Comparison of ENCODE assay signal across 2 cellular contexts in genomic region chr12:93247313-93248057, GRCh38.
TF ChIP-seq lines count a peak whose summit lies in the region.

No MANE protein-coding gene starts in this region.

TF ChIP-seq in IMR-90, 13 proteins besides CTCF, POLR2A, EP300 and RAD21:
- TF ChIP-seq FOS (IDR thresholded peaks at IDR 0.05; ENCODE audit: low read depth, low read length) = no peak
- TF ChIP-seq RFX5 (IDR thresholded peaks at IDR 0.05; ENCODE audit: low read depth, low read length) = no peak
- TF ChIP-seq NFE2L2 (IDR thresholded peaks at IDR 0.05; ENCODE audit: low read depth, low read length) = no peak
- no peak for TF ChIP-seq USF2 (IDR thresholded peaks at IDR 0.05; ENCODE audit: low read depth, low read length)
- no peak for TF ChIP-seq MXI1 (IDR thresholded peaks at IDR 0.05; ENCODE audit: borderline replicate concordance, low read depth, low read length)
- TF ChIP-seq SMC3 (IDR thresholded peaks at IDR 0.05; ENCODE audit: low read depth, low read length) = no peak
- TF ChIP-seq MAFK (IDR thresholded peaks at IDR 0.05; ENCODE audit: low read depth, low read length) = no peak
- TF ChIP-seq ELK1 (IDR thresholded peaks at IDR 0.05; ENCODE audit: borderline replicate concordance, low read depth, low read length) = no peak
- TF ChIP-seq MAZ (IDR thresholded peaks at IDR 0.05; ENCODE audit: borderline replicate concordance, low read depth, low read length) = no peak
- TF ChIP-seq RCOR1 (IDR thresholded peaks at IDR 0.05; ENCODE audit: insufficient replicate concordance, low read length) = no peak
- no peak for TF ChIP-seq CHD1 (IDR thresholded peaks at IDR 0.05; ENCODE audit: low read depth, low read length)
- no peak for TF ChIP-seq BHLHE40 (IDR thresholded peaks at IDR 0.05; ENCODE audit: low read depth, low read length)
- TF ChIP-seq CEBPB (IDR thresholded peaks at IDR 0.05; ENCODE audit: low read depth, low read length) = no peak

TF ChIP-seq in K562, 482 proteins besides CTCF, POLR2A, EP300 and RAD21:
- TF ChIP-seq GATA2 (CRISPR knock-in tag; IDR thresholded peaks at IDR 0.05) (0 out of 2 replicates have a peak, but pooled peaks have one; percentile 10), EHMT2 (IDR thresholded peaks at IDR 0.05) (peak; percentile 63), ZNF23 (CRISPR knock-in tag; IDR thresholded peaks at IDR 0.05) (no peak), FOXJ2 (tag; IDR thresholded peaks at IDR 0.05) (peak; percentile 63; the same call in 1 of the 2 replicates), SRF (CRISPR knock-in tag; IDR thresholded peaks at IDR 0.05) (peak in 1 of 2 experiments; percentile 29; a peak in 1 of 4 replicates), ZNF512 (tag; IDR thresholded peaks at IDR 0.05) (0 out of 2 replicates have a peak, but pooled peaks have one; percentile 58), REST (CRISPR knock-in tag; IDR thresholded peaks at IDR 0.05; ENCODE audit: low read depth) (peak; percentile 86), EZH2 (IDR thresholded peaks at IDR 0.05; ENCODE audit: borderline replicate concordance, low read depth, low read length) (no peak)
